ENCODE assay signal across 7 cellular contexts in genomic region chr3:171458857-171459129, GRCh38. TPM values are rescaled to one million over a fixed set of nuclear protein-coding genes. Genes with fewer than 3 reads are reported as not detected.
A peak's percentile ranks its signal among the peaks of the same experiment; 100 is the strongest.
DNase-seq lines count a peak whose midpoint lies in the region; ATAC-seq and TF ChIP-seq lines count a peak whose summit lies in the region.

No MANE protein-coding gene starts in this region.

- H3K4me3 Mint-ChIP-seq in GM23338 = peak overlapping the region; percentile 95
- H3K4me3 Mint-ChIP-seq in activated CD4-positive, alpha-beta memory T cell treated with anti-CD3 and anti-CD28 coated beads, Interleukin-2, amount 10 ng/mL, durations not matched to agents 7 days and 5 days = peak overlapping the region; percentile 94

- H3K27me3 Mint-ChIP-seq in GM23338 (ENCODE audit: insufficient read depth, low read depth, poor library complexity) = peaks cover 21% of the 10 kb centered on the region
- no peaks in the 10 kb centered on the region for H3K27me3 Mint-ChIP-seq in activated CD4-positive, alpha-beta memory T cell treated with anti-CD3 and anti-CD28 coated beads, Interleukin-2, amount 10 ng/mL, durations not matched to agents 7 days and 5 days

- peaks cover 54% of the 10 kb centered on the region for H3K4me1 Mint-ChIP-seq in GM23338
- peaks cover 48% of the 10 kb centered on the region for H3K4me1 Mint-ChIP-seq in activated CD4-positive, alpha-beta memory T cell treated with anti-CD3 and anti-CD28 coated beads, Interleukin-2, amount 10 ng/mL, durations not matched to agents 7 days and 5 days

- H3K27ac Mint-ChIP-seq in GM23338 = peak overlapping the region; percentile 84
- peak overlapping the region; percentile 85 for H3K27ac Mint-ChIP-seq in activated CD4-positive, alpha-beta memory T cell treated with anti-CD3 and anti-CD28 coated beads, Interleukin-2, amount 10 ng/mL, durations not matched to agents 7 days and 5 days

- H3F3A ChIP-seq in GM23338 (replicated peaks; ENCODE audit: low read depth) = no peaks in the 10 kb centered on the region

- peaks cover 10% of the 10 kb centered on the region for H3K27me3 ChIP-seq in GM23338 (ENCODE audit: insufficient read depth)

- H3K9me2 ChIP-seq in GM23338 (ENCODE audit: insufficient read depth) = 0 out of 2 replicates have a peak, but pooled peaks cover under 1% of the 10 kb centered on the region

- in situ Hi-C loops in ACHN (cut with HindIII; ENCODE audit: low pct_ligation_motif_present, low pct_unique_long_range_greater_than_20kb, low sequenced_read_pairs) = no loop called here

- H3K4me3 ChIP-seq in GM23338 (peak overlapping the region; percentile 82), skin epidermis (peak overlapping the region; percentile 49 to 77 (median 65))

- H3K9me3 Mint-ChIP-seq in GM23338 = no peaks in the 10 kb centered on the region; the same call in 2 of the 3 replicates
- H3K9me3 Mint-ChIP-seq in activated CD4-positive, alpha-beta memory T cell treated with anti-CD3 and anti-CD28 coated beads, Interleukin-2, amount 10 ng/mL, durations not matched to agents 7 days and 5 days = no peaks in the 10 kb centered on the region

- H3K36me3 ChIP-seq in GM23338 (ENCODE audit: insufficient read depth) = no peaks in the 10 kb centered on the region

- no peak for TF ChIP-seq CTCF in GM23338 (conservative IDR thresholded peaks at IDR 0.05; ENCODE audit: low read depth in 2 of 2)

- CTCF ChIA-PET in activated CD4-positive, alpha-beta memory T cell treated with anti-CD3 and anti-CD28 coated beads, Interleukin-2, amount 10 ng/mL, durations not matched to agents 7 days and 5 days (lab: Charles Lee) = interaction anchor here (0.6 to 1.0 kb wide), 2 partner anchors 130 to 270 kb away, joined by 3 to 4 read pairs; no protein-coding TSS in a partner anchor

- POLR2A ChIA-PET in activated CD4-positive, alpha-beta memory T cell treated with anti-CD3 and anti-CD28 coated beads, Interleukin-2, amount 10 ng/mL, durations not matched to agents 7 days and 5 days (lab: Charles Lee) = interaction anchor here (1.0 to 3.4 kb wide), 7 partner anchors 16 to 1491 kb away, joined by 3 to 19 read pairs (median 5); no protein-coding TSS in a partner anchor

- DNase-seq in GM23338 (ENCODE audit: low spot score) (peak; percentile 76), iPS DF 4.7 (ENCODE audit: extremely low read depth, low spot score) (peak; percentile 60), ACHN (no peak), NCI-H524 treated with DMSO at 0.1 percent for 48 hours (lab: John Stamatoyannopoulos, UW) (no peak), mucosa of gallbladder (ENCODE audit: low spot score) (no peak)
- peak; percentile 27 for DNase-seq in activated CD4-positive, alpha-beta memory T cell treated with anti-CD3 and anti-CD28 coated beads, Interleukin-2, amount 10 ng/mL, durations not matched to agents 7 days and 5 days

- no peaks in the 10 kb centered on the region for H4K20me1 ChIP-seq in GM23338 (replicated peaks; ENCODE audit: insufficient read depth)

- peak overlapping the region; percentile 39 for H2AFZ ChIP-seq in GM23338

- H3K36me3 Mint-ChIP-seq in GM23338 (ENCODE audit: low read depth) = no peaks in the 10 kb centered on the region
- H3K36me3 Mint-ChIP-seq in activated CD4-positive, alpha-beta memory T cell treated with anti-CD3 and anti-CD28 coated beads, Interleukin-2, amount 10 ng/mL, durations not matched to agents 7 days and 5 days (ENCODE audit: low read depth) = peaks cover 8% of the 10 kb centered on the region

- H3K4me2 ChIP-seq in GM23338 = peak overlapping the region; percentile 98

- ATAC-seq in GM23338 = peak; percentile 17

- peak overlapping the region; percentile 88 for H3K27ac ChIP-seq in GM23338 (ENCODE audit: low read depth)
- peak overlapping the region in 7 of 21 experiments; percentile 16 to 84 (median 74) for H3K27ac ChIP-seq in skin epidermis

- peaks cover 52% of the 10 kb centered on the region for H3K4me1 ChIP-seq in GM23338 (ENCODE audit: insufficient read depth)

- H3K79me2 ChIP-seq in GM23338 (replicated peaks; ENCODE audit: insufficient read depth) = peaks cover 54% of the 10 kb centered on the region

TF ChIP-seq in GM23338, 12 proteins besides CTCF, POLR2A, EP300 and RAD21 (continues in another document):
- TF ChIP-seq POLR2AphosphoS5 (IDR thresholded peaks at IDR 0.05; ENCODE audit: low read depth) (no peak), CREB1 (CRISPR knock-in tag; IDR thresholded peaks at IDR 0.05; ENCODE audit: low read depth) (no peak), EZH2phosphoT487 (IDR thresholded peaks at IDR 0.05; ENCODE audit: unreplicated experiment) (no peak), JUNB (IDR thresholded peaks at IDR 0.05; ENCODE audit: unreplicated experiment) (no peak), ZNF114 (CRISPR knock-in tag; IDR thresholded peaks at IDR 0.05) (no peak), NANOG (IDR thresholded peaks at IDR 0.05; ENCODE audit: borderline replicate concordance) (no peak), EZH2 (IDR thresholded peaks at IDR 0.05; ENCODE audit: low read depth, unreplicated experiment) (no peak)
- TF ChIP-seq, protein P1, sequence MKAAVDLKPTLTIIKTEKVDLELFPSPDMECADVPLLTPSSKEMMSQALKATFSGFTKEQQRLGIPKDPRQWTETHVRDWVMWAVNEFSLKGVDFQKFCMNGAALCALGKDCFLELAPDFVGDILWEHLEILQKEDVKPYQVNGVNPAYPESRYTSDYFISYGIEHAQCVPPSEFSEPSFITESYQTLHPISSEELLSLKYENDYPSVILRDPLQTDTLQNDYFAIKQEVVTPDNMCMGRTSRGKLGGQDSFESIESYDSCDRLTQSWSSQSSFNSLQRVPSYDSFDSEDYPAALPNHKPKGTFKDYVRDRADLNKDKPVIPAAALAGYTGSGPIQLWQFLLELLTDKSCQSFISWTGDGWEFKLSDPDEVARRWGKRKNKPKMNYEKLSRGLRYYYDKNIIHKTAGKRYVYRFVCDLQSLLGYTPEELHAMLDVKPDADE (IDR thresholded peaks at IDR 0.05) = no peak
- TF ChIP-seq, protein P2, sequence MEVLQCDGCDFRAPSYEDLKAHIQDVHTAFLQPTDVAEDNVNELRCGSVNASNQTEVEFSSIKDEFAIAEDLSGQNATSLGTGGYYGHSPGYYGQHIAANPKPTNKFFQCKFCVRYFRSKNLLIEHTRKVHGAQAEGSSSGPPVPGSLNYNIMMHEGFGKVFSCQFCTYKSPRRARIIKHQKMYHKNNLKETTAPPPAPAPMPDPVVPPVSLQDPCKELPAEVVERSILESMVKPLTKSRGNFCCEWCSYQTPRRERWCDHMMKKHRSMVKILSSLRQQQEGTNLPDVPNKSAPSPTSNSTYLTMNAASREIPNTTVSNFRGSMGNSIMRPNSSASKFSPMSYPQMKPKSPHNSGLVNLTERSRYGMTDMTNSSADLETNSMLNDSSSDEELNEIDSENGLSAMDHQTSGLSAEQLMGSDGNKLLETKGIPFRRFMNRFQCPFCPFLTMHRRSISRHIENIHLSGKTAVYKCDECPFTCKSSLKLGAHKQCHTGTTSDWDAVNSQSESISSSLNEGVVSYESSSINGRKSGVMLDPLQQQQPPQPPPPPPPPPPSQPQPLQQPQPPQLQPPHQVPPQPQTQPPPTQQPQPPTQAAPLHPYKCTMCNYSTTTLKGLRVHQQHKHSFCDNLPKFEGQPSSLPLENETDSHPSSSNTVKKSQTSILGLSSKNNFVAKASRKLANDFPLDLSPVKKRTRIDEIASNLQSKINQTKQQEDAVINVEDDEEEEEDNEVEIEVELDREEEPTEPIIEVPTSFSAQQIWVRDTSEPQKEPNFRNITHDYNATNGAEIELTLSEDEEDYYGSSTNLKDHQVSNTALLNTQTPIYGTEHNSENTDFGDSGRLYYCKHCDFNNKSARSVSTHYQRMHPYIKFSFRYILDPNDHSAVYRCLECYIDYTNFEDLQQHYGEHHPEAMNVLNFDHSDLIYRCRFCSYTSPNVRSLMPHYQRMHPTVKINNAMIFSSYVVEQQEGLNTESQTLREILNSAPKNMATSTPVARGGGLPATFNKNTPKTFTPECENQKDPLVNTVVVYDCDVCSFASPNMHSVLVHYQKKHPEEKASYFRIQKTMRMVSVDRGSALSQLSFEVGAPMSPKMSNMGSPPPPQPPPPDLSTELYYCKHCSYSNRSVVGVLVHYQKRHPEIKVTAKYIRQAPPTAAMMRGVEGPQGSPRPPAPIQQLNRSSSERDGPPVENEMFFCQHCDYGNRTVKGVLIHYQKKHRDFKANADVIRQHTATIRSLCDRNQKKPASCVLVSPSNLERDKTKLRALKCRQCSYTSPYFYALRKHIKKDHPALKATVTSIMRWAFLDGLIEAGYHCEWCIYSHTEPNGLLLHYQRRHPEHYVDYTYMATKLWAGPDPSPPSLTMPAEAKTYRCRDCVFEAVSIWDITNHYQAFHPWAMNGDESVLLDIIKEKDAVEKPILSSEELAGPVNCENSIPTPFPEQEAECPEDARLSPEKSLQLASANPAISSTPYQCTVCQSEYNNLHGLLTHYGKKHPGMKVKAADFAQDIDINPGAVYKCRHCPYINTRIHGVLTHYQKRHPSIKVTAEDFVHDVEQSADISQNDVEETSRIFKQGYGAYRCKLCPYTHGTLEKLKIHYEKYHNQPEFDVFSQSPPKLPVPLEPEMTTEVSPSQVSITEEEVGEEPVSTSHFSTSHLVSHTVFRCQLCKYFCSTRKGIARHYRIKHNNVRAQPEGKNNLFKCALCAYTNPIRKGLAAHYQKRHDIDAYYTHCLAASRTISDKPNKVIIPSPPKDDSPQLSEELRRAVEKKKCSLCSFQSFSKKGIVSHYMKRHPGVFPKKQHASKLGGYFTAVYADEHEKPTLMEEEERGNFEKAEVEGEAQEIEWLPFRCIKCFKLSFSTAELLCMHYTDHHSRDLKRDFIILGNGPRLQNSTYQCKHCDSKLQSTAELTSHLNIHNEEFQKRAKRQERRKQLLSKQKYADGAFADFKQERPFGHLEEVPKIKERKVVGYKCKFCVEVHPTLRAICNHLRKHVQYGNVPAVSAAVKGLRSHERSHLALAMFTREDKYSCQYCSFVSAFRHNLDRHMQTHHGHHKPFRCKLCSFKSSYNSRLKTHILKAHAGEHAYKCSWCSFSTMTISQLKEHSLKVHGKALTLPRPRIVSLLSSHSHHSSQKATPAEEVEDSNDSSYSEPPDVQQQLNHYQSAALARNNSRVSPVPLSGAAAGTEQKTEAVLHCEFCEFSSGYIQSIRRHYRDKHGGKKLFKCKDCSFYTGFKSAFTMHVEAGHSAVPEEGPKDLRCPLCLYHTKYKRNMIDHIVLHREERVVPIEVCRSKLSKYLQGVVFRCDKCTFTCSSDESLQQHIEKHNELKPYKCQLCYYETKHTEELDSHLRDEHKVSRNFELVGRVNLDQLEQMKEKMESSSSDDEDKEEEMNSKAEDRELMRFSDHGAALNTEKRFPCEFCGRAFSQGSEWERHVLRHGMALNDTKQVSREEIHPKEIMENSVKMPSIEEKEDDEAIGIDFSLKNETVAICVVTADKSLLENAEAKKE (CRISPR knock-in tag; IDR thresholded peaks at IDR 0.05) = no peak

RNA-seq across cellular contexts. Expression of gene TNIK, which starts 1.4 kb away (rescaled TPM):
- total RNA-seq in GM23338 (2014; rRNA removed; shearing (Covaris generic)) = 34.3 and 49.2 TPM in 2 replicates
- 14.1 and 14.6 TPM in 2 replicates for polyA plus RNA-seq in GM23338 (2016; fragmentation: Nextera tagmentation; extraction: Ambion mirVana)
- total RNA-seq in activated CD4-positive, alpha-beta memory T cell treated with anti-CD3 and anti-CD28 coated beads, Interleukin-2, amount 10 ng/mL, durations not matched to agents 7 days and 5 days = 10 to 100 TPM; 57.6 to 61.7 TPM
- 33.9 TPM for total RNA-seq in mucosa of gallbladder

Comparison
In these comparisons a context has a peak if more than half of its experiments do, and no peak if none do; other contexts are left out.
1. DNase-seq: peak in GM23338 (single experiment), activated CD4-positive, alpha-beta memory T cell treated with anti-CD3 and anti-CD28 coated beads, Interleukin-2, amount 10 ng/mL, durations not matched to agents 7 days and 5 days (single experiment) and iPS DF 4.7 (single experiment); none in ACHN (single experiment), NCI-H524 treated with DMSO at 0.1 percent for 48 hours (single experiment) and mucosa of gallbladder (single experiment).